ENCODE assay signal across 1 cellular context in genomic region chr6:14118091-14118439, GRCh38.
TF ChIP-seq lines count a peak whose summit lies in the region.

No MANE protein-coding gene starts in this region.

TF ChIP-seq in GM23338, 12 proteins besides CTCF, POLR2A, EP300 and RAD21 (continued from another document):
- TF ChIP-seq, protein P1, sequence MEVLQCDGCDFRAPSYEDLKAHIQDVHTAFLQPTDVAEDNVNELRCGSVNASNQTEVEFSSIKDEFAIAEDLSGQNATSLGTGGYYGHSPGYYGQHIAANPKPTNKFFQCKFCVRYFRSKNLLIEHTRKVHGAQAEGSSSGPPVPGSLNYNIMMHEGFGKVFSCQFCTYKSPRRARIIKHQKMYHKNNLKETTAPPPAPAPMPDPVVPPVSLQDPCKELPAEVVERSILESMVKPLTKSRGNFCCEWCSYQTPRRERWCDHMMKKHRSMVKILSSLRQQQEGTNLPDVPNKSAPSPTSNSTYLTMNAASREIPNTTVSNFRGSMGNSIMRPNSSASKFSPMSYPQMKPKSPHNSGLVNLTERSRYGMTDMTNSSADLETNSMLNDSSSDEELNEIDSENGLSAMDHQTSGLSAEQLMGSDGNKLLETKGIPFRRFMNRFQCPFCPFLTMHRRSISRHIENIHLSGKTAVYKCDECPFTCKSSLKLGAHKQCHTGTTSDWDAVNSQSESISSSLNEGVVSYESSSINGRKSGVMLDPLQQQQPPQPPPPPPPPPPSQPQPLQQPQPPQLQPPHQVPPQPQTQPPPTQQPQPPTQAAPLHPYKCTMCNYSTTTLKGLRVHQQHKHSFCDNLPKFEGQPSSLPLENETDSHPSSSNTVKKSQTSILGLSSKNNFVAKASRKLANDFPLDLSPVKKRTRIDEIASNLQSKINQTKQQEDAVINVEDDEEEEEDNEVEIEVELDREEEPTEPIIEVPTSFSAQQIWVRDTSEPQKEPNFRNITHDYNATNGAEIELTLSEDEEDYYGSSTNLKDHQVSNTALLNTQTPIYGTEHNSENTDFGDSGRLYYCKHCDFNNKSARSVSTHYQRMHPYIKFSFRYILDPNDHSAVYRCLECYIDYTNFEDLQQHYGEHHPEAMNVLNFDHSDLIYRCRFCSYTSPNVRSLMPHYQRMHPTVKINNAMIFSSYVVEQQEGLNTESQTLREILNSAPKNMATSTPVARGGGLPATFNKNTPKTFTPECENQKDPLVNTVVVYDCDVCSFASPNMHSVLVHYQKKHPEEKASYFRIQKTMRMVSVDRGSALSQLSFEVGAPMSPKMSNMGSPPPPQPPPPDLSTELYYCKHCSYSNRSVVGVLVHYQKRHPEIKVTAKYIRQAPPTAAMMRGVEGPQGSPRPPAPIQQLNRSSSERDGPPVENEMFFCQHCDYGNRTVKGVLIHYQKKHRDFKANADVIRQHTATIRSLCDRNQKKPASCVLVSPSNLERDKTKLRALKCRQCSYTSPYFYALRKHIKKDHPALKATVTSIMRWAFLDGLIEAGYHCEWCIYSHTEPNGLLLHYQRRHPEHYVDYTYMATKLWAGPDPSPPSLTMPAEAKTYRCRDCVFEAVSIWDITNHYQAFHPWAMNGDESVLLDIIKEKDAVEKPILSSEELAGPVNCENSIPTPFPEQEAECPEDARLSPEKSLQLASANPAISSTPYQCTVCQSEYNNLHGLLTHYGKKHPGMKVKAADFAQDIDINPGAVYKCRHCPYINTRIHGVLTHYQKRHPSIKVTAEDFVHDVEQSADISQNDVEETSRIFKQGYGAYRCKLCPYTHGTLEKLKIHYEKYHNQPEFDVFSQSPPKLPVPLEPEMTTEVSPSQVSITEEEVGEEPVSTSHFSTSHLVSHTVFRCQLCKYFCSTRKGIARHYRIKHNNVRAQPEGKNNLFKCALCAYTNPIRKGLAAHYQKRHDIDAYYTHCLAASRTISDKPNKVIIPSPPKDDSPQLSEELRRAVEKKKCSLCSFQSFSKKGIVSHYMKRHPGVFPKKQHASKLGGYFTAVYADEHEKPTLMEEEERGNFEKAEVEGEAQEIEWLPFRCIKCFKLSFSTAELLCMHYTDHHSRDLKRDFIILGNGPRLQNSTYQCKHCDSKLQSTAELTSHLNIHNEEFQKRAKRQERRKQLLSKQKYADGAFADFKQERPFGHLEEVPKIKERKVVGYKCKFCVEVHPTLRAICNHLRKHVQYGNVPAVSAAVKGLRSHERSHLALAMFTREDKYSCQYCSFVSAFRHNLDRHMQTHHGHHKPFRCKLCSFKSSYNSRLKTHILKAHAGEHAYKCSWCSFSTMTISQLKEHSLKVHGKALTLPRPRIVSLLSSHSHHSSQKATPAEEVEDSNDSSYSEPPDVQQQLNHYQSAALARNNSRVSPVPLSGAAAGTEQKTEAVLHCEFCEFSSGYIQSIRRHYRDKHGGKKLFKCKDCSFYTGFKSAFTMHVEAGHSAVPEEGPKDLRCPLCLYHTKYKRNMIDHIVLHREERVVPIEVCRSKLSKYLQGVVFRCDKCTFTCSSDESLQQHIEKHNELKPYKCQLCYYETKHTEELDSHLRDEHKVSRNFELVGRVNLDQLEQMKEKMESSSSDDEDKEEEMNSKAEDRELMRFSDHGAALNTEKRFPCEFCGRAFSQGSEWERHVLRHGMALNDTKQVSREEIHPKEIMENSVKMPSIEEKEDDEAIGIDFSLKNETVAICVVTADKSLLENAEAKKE (CRISPR knock-in tag; IDR thresholded peaks at IDR 0.05), result no peak
- no peak for TF ChIP-seq ZNF331 (CRISPR knock-in tag; IDR thresholded peaks at IDR 0.05; ENCODE audit: low read depth)
